In the genomic region with DNA sequence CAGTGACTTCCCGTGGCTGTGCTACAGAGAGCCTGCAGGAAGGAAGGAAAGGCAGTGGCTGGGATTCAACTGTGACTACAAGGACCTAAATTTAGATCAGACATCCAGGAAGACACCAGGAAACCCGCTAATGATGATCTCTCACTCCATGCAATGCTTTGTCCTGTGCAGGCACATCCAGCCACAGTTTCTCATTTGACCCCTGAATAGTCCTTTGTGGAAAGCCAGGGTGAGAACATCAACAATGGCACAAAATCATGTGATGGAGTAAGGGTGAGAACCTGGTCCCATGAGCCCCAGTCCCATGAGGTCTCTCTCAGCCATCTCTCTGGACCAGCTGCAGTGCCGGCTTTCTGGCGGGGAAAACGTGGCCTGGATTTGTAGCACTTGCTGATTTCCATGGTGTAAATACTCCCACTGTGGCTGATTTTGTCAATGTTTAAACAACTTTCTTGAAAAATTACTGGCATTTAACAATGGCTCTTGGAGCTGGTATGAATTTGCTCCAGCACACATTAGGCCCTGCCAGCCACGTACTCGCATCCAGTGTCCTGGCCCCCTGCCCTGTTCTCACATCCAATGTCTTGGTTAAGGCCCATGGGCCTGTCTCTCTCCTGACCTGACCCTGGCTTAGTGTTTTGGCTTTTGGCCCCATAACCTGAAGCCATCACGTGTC, we compare ENCODE assay signal across 1 cellular context.
TF ChIP-seq lines count a peak whose summit lies in the region.

No MANE protein-coding gene starts in this region.

TF ChIP-seq in HepG2, 621 proteins besides CTCF, POLR2A, EP300 and RAD21 (continued from another document and continues in another):
- TF ChIP-seq, protein P1, sequence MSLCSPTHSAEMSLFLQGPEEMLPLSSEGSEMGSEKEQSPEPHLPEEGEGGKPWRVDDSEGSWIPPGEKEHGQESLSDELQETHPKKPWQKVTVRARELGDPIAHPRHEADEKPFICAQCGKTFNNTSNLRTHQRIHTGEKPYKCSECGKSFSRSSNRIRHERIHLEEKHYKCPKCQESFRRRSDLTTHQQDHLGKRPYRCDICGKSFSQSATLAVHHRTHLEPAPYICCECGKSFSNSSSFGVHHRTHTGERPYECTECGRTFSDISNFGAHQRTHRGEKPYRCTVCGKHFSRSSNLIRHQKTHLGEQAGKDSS (CRISPR knock-in tag; IDR thresholded peaks at IDR 0.05; ENCODE audit: borderline replicate concordance, low read depth) = no peak
- TF ChIP-seq RORA (CRISPR knock-in tag; IDR thresholded peaks at IDR 0.05) = no peak
- TF ChIP-seq, protein P2, sequence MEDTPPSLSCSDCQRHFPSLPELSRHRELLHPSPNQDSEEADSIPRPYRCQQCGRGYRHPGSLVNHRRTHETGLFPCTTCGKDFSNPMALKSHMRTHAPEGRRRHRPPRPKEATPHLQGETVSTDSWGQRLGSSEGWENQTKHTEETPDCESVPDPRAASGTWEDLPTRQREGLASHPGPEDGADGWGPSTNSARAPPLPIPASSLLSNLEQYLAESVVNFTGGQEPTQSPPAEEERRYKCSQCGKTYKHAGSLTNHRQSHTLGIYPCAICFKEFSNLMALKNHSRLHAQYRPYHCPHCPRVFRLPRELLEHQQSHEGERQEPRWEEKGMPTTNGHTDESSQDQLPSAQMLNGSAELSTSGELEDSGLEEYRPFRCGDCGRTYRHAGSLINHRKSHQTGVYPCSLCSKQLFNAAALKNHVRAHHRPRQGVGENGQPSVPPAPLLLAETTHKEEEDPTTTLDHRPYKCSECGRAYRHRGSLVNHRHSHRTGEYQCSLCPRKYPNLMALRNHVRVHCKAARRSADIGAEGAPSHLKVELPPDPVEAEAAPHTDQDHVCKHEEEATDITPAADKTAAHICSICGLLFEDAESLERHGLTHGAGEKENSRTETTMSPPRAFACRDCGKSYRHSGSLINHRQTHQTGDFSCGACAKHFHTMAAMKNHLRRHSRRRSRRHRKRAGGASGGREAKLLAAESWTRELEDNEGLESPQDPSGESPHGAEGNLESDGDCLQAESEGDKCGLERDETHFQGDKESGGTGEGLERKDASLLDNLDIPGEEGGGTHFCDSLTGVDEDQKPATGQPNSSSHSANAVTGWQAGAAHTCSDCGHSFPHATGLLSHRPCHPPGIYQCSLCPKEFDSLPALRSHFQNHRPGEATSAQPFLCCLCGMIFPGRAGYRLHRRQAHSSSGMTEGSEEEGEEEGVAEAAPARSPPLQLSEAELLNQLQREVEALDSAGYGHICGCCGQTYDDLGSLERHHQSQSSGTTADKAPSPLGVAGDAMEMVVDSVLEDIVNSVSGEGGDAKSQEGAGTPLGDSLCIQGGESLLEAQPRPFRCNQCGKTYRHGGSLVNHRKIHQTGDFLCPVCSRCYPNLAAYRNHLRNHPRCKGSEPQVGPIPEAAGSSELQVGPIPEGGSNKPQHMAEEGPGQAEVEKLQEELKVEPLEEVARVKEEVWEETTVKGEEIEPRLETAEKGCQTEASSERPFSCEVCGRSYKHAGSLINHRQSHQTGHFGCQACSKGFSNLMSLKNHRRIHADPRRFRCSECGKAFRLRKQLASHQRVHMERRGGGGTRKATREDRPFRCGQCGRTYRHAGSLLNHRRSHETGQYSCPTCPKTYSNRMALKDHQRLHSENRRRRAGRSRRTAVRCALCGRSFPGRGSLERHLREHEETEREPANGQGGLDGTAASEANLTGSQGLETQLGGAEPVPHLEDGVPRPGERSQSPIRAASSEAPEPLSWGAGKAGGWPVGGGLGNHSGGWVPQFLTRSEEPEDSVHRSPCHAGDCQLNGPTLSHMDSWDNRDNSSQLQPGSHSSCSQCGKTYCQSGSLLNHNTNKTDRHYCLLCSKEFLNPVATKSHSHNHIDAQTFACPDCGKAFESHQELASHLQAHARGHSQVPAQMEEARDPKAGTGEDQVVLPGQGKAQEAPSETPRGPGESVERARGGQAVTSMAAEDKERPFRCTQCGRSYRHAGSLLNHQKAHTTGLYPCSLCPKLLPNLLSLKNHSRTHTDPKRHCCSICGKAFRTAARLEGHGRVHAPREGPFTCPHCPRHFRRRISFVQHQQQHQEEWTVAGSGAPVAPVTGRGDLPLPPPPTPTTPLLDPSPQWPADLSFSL (CRISPR knock-in tag; IDR thresholded peaks at IDR 0.05) = no peak
- TF ChIP-seq, protein P3, sequence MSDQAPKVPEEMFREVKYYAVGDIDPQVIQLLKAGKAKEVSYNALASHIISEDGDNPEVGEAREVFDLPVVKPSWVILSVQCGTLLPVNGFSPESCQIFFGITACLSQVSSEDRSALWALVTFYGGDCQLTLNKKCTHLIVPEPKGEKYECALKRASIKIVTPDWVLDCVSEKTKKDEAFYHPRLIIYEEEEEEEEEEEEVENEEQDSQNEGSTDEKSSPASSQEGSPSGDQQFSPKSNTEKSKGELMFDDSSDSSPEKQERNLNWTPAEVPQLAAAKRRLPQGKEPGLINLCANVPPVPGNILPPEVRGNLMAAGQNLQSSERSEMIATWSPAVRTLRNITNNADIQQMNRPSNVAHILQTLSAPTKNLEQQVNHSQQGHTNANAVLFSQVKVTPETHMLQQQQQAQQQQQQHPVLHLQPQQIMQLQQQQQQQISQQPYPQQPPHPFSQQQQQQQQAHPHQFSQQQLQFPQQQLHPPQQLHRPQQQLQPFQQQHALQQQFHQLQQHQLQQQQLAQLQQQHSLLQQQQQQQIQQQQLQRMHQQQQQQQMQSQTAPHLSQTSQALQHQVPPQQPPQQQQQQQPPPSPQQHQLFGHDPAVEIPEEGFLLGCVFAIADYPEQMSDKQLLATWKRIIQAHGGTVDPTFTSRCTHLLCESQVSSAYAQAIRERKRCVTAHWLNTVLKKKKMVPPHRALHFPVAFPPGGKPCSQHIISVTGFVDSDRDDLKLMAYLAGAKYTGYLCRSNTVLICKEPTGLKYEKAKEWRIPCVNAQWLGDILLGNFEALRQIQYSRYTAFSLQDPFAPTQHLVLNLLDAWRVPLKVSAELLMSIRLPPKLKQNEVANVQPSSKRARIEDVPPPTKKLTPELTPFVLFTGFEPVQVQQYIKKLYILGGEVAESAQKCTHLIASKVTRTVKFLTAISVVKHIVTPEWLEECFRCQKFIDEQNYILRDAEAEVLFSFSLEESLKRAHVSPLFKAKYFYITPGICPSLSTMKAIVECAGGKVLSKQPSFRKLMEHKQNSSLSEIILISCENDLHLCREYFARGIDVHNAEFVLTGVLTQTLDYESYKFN (CRISPR knock-in tag; conservative IDR thresholded peaks at IDR 0.05) = peak; percentile 23; the same call in 1 of the 2 replicates
- TF ChIP-seq, protein P4, sequence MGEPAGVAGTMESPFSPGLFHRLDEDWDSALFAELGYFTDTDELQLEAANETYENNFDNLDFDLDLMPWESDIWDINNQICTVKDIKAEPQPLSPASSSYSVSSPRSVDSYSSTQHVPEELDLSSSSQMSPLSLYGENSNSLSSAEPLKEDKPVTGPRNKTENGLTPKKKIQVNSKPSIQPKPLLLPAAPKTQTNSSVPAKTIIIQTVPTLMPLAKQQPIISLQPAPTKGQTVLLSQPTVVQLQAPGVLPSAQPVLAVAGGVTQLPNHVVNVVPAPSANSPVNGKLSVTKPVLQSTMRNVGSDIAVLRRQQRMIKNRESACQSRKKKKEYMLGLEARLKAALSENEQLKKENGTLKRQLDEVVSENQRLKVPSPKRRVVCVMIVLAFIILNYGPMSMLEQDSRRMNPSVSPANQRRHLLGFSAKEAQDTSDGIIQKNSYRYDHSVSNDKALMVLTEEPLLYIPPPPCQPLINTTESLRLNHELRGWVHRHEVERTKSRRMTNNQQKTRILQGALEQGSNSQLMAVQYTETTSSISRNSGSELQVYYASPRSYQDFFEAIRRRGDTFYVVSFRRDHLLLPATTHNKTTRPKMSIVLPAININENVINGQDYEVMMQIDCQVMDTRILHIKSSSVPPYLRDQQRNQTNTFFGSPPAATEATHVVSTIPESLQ (CRISPR knock-in tag; conservative IDR thresholded peaks at IDR 0.05) = no peak
- TF ChIP-seq ZKSCAN8 (CRISPR knock-in tag; IDR thresholded peaks at IDR 0.05; ENCODE audit: borderline replicate concordance) = no peak
- peak; percentile 49 for TF ChIP-seq ZNF292 (CRISPR knock-in tag; IDR thresholded peaks at IDR 0.05; ENCODE audit: borderline replicate concordance, low read depth)
- TF ChIP-seq, protein P5, sequence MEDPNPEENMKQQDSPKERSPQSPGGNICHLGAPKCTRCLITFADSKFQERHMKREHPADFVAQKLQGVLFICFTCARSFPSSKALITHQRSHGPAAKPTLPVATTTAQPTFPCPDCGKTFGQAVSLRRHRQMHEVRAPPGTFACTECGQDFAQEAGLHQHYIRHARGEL (CRISPR knock-in tag; IDR thresholded peaks at IDR 0.05) = no peak
- TF ChIP-seq, protein P6, sequence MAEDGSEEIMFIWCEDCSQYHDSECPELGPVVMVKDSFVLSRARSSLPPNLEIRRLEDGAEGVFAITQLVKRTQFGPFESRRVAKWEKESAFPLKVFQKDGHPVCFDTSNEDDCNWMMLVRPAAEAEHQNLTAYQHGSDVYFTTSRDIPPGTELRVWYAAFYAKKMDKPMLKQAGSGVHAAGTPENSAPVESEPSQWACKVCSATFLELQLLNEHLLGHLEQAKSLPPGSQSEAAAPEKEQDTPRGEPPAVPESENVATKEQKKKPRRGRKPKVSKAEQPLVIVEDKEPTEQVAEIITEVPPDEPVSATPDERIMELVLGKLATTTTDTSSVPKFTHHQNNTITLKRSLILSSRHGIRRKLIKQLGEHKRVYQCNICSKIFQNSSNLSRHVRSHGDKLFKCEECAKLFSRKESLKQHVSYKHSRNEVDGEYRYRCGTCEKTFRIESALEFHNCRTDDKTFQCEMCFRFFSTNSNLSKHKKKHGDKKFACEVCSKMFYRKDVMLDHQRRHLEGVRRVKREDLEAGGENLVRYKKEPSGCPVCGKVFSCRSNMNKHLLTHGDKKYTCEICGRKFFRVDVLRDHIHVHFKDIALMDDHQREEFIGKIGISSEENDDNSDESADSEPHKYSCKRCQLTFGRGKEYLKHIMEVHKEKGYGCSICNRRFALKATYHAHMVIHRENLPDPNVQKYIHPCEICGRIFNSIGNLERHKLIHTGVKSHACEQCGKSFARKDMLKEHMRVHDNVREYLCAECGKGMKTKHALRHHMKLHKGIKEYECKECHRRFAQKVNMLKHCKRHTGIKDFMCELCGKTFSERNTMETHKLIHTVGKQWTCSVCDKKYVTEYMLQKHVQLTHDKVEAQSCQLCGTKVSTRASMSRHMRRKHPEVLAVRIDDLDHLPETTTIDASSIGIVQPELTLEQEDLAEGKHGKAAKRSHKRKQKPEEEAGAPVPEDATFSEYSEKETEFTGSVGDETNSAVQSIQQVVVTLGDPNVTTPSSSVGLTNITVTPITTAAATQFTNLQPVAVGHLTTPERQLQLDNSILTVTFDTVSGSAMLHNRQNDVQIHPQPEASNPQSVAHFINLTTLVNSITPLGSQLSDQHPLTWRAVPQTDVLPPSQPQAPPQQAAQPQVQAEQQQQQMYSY (CRISPR knock-in tag; IDR thresholded peaks at IDR 0.05) = peak; percentile 93
- TF ChIP-seq, protein P7, sequence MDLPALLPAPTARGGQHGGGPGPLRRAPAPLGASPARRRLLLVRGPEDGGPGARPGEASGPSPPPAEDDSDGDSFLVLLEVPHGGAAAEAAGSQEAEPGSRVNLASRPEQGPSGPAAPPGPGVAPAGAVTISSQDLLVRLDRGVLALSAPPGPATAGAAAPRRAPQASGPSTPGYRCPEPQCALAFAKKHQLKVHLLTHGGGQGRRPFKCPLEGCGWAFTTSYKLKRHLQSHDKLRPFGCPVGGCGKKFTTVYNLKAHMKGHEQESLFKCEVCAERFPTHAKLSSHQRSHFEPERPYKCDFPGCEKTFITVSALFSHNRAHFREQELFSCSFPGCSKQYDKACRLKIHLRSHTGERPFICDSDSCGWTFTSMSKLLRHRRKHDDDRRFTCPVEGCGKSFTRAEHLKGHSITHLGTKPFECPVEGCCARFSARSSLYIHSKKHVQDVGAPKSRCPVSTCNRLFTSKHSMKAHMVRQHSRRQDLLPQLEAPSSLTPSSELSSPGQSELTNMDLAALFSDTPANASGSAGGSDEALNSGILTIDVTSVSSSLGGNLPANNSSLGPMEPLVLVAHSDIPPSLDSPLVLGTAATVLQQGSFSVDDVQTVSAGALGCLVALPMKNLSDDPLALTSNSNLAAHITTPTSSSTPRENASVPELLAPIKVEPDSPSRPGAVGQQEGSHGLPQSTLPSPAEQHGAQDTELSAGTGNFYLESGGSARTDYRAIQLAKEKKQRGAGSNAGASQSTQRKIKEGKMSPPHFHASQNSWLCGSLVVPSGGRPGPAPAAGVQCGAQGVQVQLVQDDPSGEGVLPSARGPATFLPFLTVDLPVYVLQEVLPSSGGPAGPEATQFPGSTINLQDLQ (CRISPR knock-in tag; IDR thresholded peaks at IDR 0.05) = peak; percentile 28; the same call in 1 of the 2 replicates
- no peak for TF ChIP-seq HOXA7 (CRISPR knock-in tag; IDR thresholded peaks at IDR 0.05)
- TF ChIP-seq SOX5 (CRISPR knock-in tag; IDR thresholded peaks at IDR 0.05; ENCODE audit: borderline replicate concordance) = 0 out of 2 replicates have a peak, but pooled peaks have one; percentile 11
- TF ChIP-seq ZNF530 (CRISPR knock-in tag; IDR thresholded peaks at IDR 0.05; ENCODE audit: low read depth) = peak; percentile 66; the same call in 1 of the 2 replicates
- TF ChIP-seq, protein P8, sequence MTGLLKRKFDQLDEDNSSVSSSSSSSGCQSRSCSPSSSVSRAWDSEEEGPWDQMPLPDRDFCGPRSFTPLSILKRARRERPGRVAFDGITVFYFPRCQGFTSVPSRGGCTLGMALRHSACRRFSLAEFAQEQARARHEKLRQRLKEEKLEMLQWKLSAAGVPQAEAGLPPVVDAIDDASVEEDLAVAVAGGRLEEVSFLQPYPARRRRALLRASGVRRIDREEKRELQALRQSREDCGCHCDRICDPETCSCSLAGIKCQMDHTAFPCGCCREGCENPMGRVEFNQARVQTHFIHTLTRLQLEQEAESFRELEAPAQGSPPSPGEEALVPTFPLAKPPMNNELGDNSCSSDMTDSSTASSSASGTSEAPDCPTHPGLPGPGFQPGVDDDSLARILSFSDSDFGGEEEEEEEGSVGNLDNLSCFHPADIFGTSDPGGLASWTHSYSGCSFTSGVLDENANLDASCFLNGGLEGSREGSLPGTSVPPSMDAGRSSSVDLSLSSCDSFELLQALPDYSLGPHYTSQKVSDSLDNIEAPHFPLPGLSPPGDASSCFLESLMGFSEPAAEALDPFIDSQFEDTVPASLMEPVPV (CRISPR knock-in tag; IDR thresholded peaks at IDR 0.05) = no peak
- peak; percentile 30; the same call in 1 of the 2 replicates for TF ChIP-seq TBX2 (CRISPR knock-in tag; IDR thresholded peaks at IDR 0.05; ENCODE audit: borderline replicate concordance)
- no peak for TF ChIP-seq ZMYM2 (CRISPR knock-in tag; IDR thresholded peaks at IDR 0.05)
- no peak for TF ChIP-seq LCORL (IDR thresholded peaks at IDR 0.05)
- 0 out of 2 replicates have a peak, but pooled peaks have one; percentile 32 for TF ChIP-seq LCORL (CRISPR knock-in tag; IDR thresholded peaks at IDR 0.05)
- TF ChIP-seq, protein P9, sequence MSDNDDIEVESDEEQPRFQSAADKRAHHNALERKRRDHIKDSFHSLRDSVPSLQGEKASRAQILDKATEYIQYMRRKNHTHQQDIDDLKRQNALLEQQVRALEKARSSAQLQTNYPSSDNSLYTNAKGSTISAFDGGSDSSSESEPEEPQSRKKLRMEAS (IDR thresholded peaks at IDR 0.05) = peak; percentile 55
- no peak for TF ChIP-seq ZNF775 (CRISPR knock-in tag; IDR thresholded peaks at IDR 0.05; ENCODE audit: borderline replicate concordance)
- TF ChIP-seq ELF1 (CRISPR knock-in tag; IDR thresholded peaks at IDR 0.05) = no peak
- no peak for TF ChIP-seq PAX8 (CRISPR knock-in tag; IDR thresholded peaks at IDR 0.05; ENCODE audit: borderline replicate concordance)
- no peak for TF ChIP-seq ZFX (CRISPR knock-in tag; IDR thresholded peaks at IDR 0.05; ENCODE audit: low read depth)
- TF ChIP-seq HOXA3 (CRISPR knock-in tag; IDR thresholded peaks at IDR 0.05) = 0 out of 2 replicates have a peak, but pooled peaks have one; percentile 7
- no peak for TF ChIP-seq ZNF441 (CRISPR knock-in tag; IDR thresholded peaks at IDR 0.05; ENCODE audit: borderline replicate concordance)
